Comparison of ENCODE assay signal across 22 cellular contexts in genomic region chr6:89492025-89492640, GRCh38. TPM values are rescaled to one million over a fixed set of nuclear protein-coding genes. Genes with fewer than 3 reads are reported as not detected.
DNase-seq lines count a peak whose midpoint lies in the region; ATAC-seq and TF ChIP-seq lines count a peak whose summit lies in the region.
"Had no signal": no experiment of that assay in that cellular context is flagged by ENCODE, and none has a peak within 500 bp of the region (broad histone marks: within the 10 kb centered on the region; RNA-seq: fewer than 3 reads in every experiment).

No MANE protein-coding gene starts in this region.

- no peaks in the 10 kb centered on the region for H3K79me1 ChIP-seq in H9 (ENCODE audit: insufficient read depth, low read depth, low read length, poor library complexity, severe bottlenecking)

- H2BK15ac ChIP-seq in H9 (ENCODE audit: low read depth, low read length) = no peak overlapping the region

- no peak overlapping the region for H2AK5ac ChIP-seq in H9 (ENCODE audit: insufficient read length, low read length)

- WGBS in H9 (ENCODE audit: extremely low coverage, insufficient read length, low lambda C conversion rate) = no CpG with 5 or more reads among the region's 7 CpGs

- TF ChIP-seq CTCF in H9 (conservative IDR thresholded peaks at IDR 0.05) (no peak), mesothelial cell of epicardium (IDR thresholded peaks at IDR 0.05; ENCODE audit: unreplicated experiment) (no peak)

- DNase-seq in H9 = no peak
- DNase-seq in NCI-H187 treated with DMSO at 0.1 percent for 48 hours (lab: John Stamatoyannopoulos, UW) = peak; percentile 86
- DNase-seq in NCI-H748 treated with DMSO at 0.1 percent for 48 hours (lab: John Stamatoyannopoulos, UW) = peak; percentile 97
- DNase-seq in mesothelial cell of epicardium (ENCODE audit: low spot score in 2 of 2, unreplicated experiment in 2 of 2) = no peak
- no peak for DNase-seq in activated effector memory CD4-positive, alpha-beta T cell treated with Interleukin-2 at 50 U/mL for 16 hours
- no peak for DNase-seq in MG63
- DNase-seq: activated CD4-positive, CD25-positive, alpha-beta regulatory T cell; activated CD8-positive, alpha-beta T cell treated with anti-CD3 and anti-CD28 coated beads, Interleukin-2, amount 10 ng/mL, durations not matched to agents 7 days and 5 days; activated naive CD4-positive, alpha-beta T cell treated with anti-CD3 and anti-CD28 coated beads, Interleukin-2, amount 50 U/mL, for 16 hours; activated T-cell treated with anti-CD3 and anti-CD28 coated beads, Interleukin-2, amount 50 U/mL, for 24 hours; aorta; CD8-positive, alpha-beta T cell; cerebellar nuclear complex; KG1; MV-4-11; NCI-H526 treated with DMSO at 0.1 percent for 48 hours; stimulated activated CD8-positive, alpha-beta memory T cell treated with anti-CD3 and anti-CD28 coated beads, Interleukin-4, amount 100 ng/mL, for 48 hours had no signal

- no peaks in the 10 kb centered on the region for H3K36me3 ChIP-seq in MG63
- H3K36me3 ChIP-seq: esophagus muscularis mucosa, gastroesophageal sphincter, SJSA1 had no signal

- H3T11ph ChIP-seq in H9 (ENCODE audit: low read length) = no peak overlapping the region

- H3K23me2 ChIP-seq in H9 (ENCODE audit: insufficient read length, low read depth, low read length, poor library complexity, severe bottlenecking) = no peaks in the 10 kb centered on the region

- peak overlapping the region; percentile 68 to 81 (median 68); a peak in 5 of 7 replicates for H3K27ac Mint-ChIP-seq in H9
- peak overlapping the region; percentile 32 for H3K27ac Mint-ChIP-seq in mesothelial cell of epicardium
- H3K27ac Mint-ChIP-seq: activated CD8-positive, alpha-beta T cell treated with anti-CD3 and anti-CD28 coated beads, Interleukin-2, amount 10 ng/mL, durations not matched to agents 7 days and 5 days; activated T-cell treated with anti-CD3 and anti-CD28 coated beads, Interleukin-2, amount 50 U/mL, for 24 hours; CD8-positive, alpha-beta T cell; T-helper 2 cell treated with Interferon-gamma antibody and Interleukin-4, amounts not matched to agents 5 μg/mL and 100 μg/mL, for 36 hours had no signal

- no peak overlapping the region for H3K9ac ChIP-seq in H9 (ENCODE audit: extremely low read depth, insufficient read length, low read length)

- H3K9me3 ChIP-seq in H9 (ENCODE audit: control insufficient read depth, low read depth, low read length) = no peaks in the 10 kb centered on the region
- H3K9me3 ChIP-seq in MG63 = no peaks in the 10 kb centered on the region
- H3K9me3 ChIP-seq: esophagus muscularis mucosa, gastroesophageal sphincter, SJSA1 had no signal

- peak overlapping the region; percentile 77; the same call in 1 of the 2 replicates for H3K14ac ChIP-seq in H9 (ENCODE audit: insufficient read depth, low read length)

- no peaks in the 10 kb centered on the region for H3K36me3 Mint-ChIP-seq in H9 (ENCODE audit: insufficient read depth in 1 of 3, low read depth in 3 of 3)
- no peaks in the 10 kb centered on the region for H3K36me3 Mint-ChIP-seq in mesothelial cell of epicardium
- H3K36me3 Mint-ChIP-seq: CD8-positive, alpha-beta T cell had no signal

- H4K5ac ChIP-seq in H9 (ENCODE audit: insufficient read length, low read depth, low read length) = no peak overlapping the region

- peaks cover 38 to 54% of the 10 kb centered on the region in 2 experiments for H3K4me1 Mint-ChIP-seq in H9
- H3K4me1 Mint-ChIP-seq in mesothelial cell of epicardium = peaks cover 30% of the 10 kb centered on the region

- H2BK120ac ChIP-seq in H9 (ENCODE audit: low read depth, low read length, poor library complexity, severe bottlenecking) = no peak overlapping the region

- H3K4ac ChIP-seq in H9 (ENCODE audit: low read depth, low read length) = no peak overlapping the region

- H2BK20ac ChIP-seq in H9 (ENCODE audit: low read depth, low read length, poor library complexity, severe bottlenecking) = no peak overlapping the region

- H4K20me1 ChIP-seq in H9 (ENCODE audit: control insufficient read depth, insufficient read depth, insufficient read length) = no peaks in the 10 kb centered on the region

- H3K27me3 ChIP-seq in H9 (ENCODE audit: insufficient read depth, low read length) (no peaks in the 10 kb centered on the region), MG63 (no peaks in the 10 kb centered on the region)
- H3K27me3 ChIP-seq: esophagus muscularis mucosa, gastroesophageal sphincter had no signal

- H3K23ac ChIP-seq in H9 (ENCODE audit: insufficient read length, low read depth, low read length) = no peak overlapping the region

- no peaks in the 10 kb centered on the region for H3K79me2 ChIP-seq in H9 (ENCODE audit: insufficient read depth, low read length)

- H3K4me3 ChIP-seq in MG63 = no peak overlapping the region
- H3K4me3 ChIP-seq: esophagus muscularis mucosa, gastroesophageal sphincter, SJSA1 had no signal

- H3K18ac ChIP-seq in H9 (ENCODE audit: insufficient read length, low read depth, low read length) = peak overlapping the region; percentile 25

- no peak overlapping the region for H4K91ac ChIP-seq in H9 (ENCODE audit: insufficient read length, low read depth, low read length)

- H3K4me3 Mint-ChIP-seq in H9 (peak overlapping the region in 1 of 2 experiments; percentile 8; a peak in 1 of 5 replicates), mesothelial cell of epicardium (no peak overlapping the region)
- H3K4me3 Mint-ChIP-seq: activated CD8-positive, alpha-beta T cell treated with anti-CD3 and anti-CD28 coated beads, Interleukin-2, amount 10 ng/mL, durations not matched to agents 7 days and 5 days; activated T-cell treated with anti-CD3 and anti-CD28 coated beads, Interleukin-2, amount 50 U/mL, for 24 hours; CD8-positive, alpha-beta T cell; T-helper 2 cell treated with Interferon-gamma antibody and Interleukin-4, amounts not matched to agents 5 μg/mL and 100 μg/mL, for 36 hours had no signal

- no peak overlapping the region for H2AFZ ChIP-seq in H9 (ENCODE audit: low read length)

- no peak overlapping the region for H2BK12ac ChIP-seq in H9 (ENCODE audit: insufficient read length, low read depth, low read length)

- H4K8ac ChIP-seq in H9 (replicated peaks; ENCODE audit: insufficient read length, low read depth, low read length) = no peak overlapping the region

- H2BK5ac ChIP-seq in H9 (ENCODE audit: insufficient read length, low read length) = no peak overlapping the region

- H3K56ac ChIP-seq in H9 (ENCODE audit: insufficient read length, low read depth, low read length) = no peak overlapping the region

- ATAC-seq in GM18873 (IDR thresholded peaks at IDR 0.05; ENCODE audit: low FRiP score, unreplicated experiment) = no peak
- ATAC-seq: activated CD8-positive, alpha-beta T cell treated with anti-CD3 and anti-CD28 coated beads, Interleukin-2, amount 10 ng/mL, durations not matched to agents 7 days and 5 days; CD8-positive, alpha-beta T cell; gastroesophageal sphincter had no signal

- H3K9me3 Mint-ChIP-seq in H9 (no peaks in the 10 kb centered on the region), mesothelial cell of epicardium (no peaks in the 10 kb centered on the region)
- H3K9me3 Mint-ChIP-seq: activated T-cell treated with anti-CD3 and anti-CD28 coated beads, Interleukin-2, amount 50 U/mL, for 24 hours; CD8-positive, alpha-beta T cell; T-helper 2 cell treated with Interferon-gamma antibody and Interleukin-4, amounts not matched to agents 5 μg/mL and 100 μg/mL, for 36 hours had no signal

- H3K27me3 Mint-ChIP-seq in H9 (ENCODE audit: low read depth) (no peaks in the 10 kb centered on the region; the same call in 1 of the 2 replicates), mesothelial cell of epicardium (ENCODE audit: low read depth) (no peaks in the 10 kb centered on the region)
- H3K27me3 Mint-ChIP-seq: activated T-cell treated with anti-CD3 and anti-CD28 coated beads, Interleukin-2, amount 50 U/mL, for 24 hours had no signal

- H3K4me1 ChIP-seq in H9 (ENCODE audit: insufficient read depth, low read length) = no peaks in the 10 kb centered on the region; the same call in 1 of the 2 replicates
- H3K4me1 ChIP-seq: esophagus muscularis mucosa, gastroesophageal sphincter, SJSA1 had no signal

- H3K27ac ChIP-seq in H9 (ENCODE audit: insufficient read length, low read depth, low read length) = no peak overlapping the region
- H3K27ac ChIP-seq: esophagus muscularis mucosa, gastroesophageal sphincter, SJSA1 had no signal

- no peak overlapping the region for H3K4me2 ChIP-seq in H9 (ENCODE audit: insufficient read depth, insufficient read length, low read length)

RNA-seq across cellular contexts. Expression of gene ANKRD6, which starts 59.2 kb away (rescaled TPM):
- 5.4 and 5.6 TPM in 2 replicates for total RNA-seq in H9 (2021)
- total RNA-seq in mesothelial cell of epicardium = 41.0 to 44.9 TPM (median 43.5 TPM) in 3 replicates
- total RNA-seq in MG63 (2014; rRNA removed; shearing (Covaris generic); ENCODE audit: low replicate concordance) = 0.27 and 7.1 TPM in 2 replicates

Comparison
In these comparisons a context has a peak if more than half of its experiments do, and no peak if none do; other contexts are left out.
1. DNase-seq: peak in NCI-H187 treated with DMSO at 0.1 percent for 48 hours (single experiment) and NCI-H748 treated with DMSO at 0.1 percent for 48 hours (single experiment); none in H9 (single experiment), mesothelial cell of epicardium (0 of 2), activated effector memory CD4-positive, alpha-beta T cell treated with Interleukin-2 at 50 U/mL for 16 hours (single experiment) and MG63 (single experiment).